In genomic region chr2:191180712-191181111, GRCh38 we compare ENCODE assay signal across 17 cellular contexts. TPM values are rescaled to one million over a fixed set of nuclear protein-coding genes. Genes with fewer than 3 reads are reported as not detected.
A peak's percentile ranks its signal among the peaks of the same experiment; 100 is the strongest.
DNase-seq lines count a peak whose midpoint lies in the region; ATAC-seq and TF ChIP-seq lines count a peak whose summit lies in the region.
"Had no signal": no experiment of that assay in that cellular context is flagged by ENCODE, and none has a peak within 500 bp of the region (broad histone marks: within the 10 kb centered on the region; RNA-seq: fewer than 3 reads in every experiment).

No MANE protein-coding gene starts in this region.

- H3K27me3 Mint-ChIP-seq in activated CD4-positive, alpha-beta T cell treated with anti-CD3 and anti-CD28 coated beads for 36 hours, result no peaks in the 10 kb centered on the region
- no peaks in the 10 kb centered on the region for H3K27me3 Mint-ChIP-seq in activated CD4-positive, alpha-beta T cell treated with anti-CD3 and anti-CD28 coated beads, Interleukin-2, amount 10 ng/mL, durations not matched to agents 24 days and 14 days
- H3K27me3 Mint-ChIP-seq: progenitor cell of endocrine pancreas had no signal

- DNase-seq in activated CD4-positive, alpha-beta T cell treated with anti-CD3 and anti-CD28 coated beads for 36 hours, result peak; percentile 34
- no peak for DNase-seq in activated CD4-positive, alpha-beta T cell treated with anti-CD3 and anti-CD28 coated beads, Interleukin-2, amount 10 ng/mL, durations not matched to agents 24 days and 14 days
- DNase-seq in NB4 (ENCODE audit: low read depth) (peak; percentile 19), fibroblast of gingiva (ENCODE audit: low read depth) (peak; percentile 86), skeletal muscle cell (ENCODE audit: low read depth) (peak; percentile 47), NCI-H1930 (lab: John Stamatoyannopoulos, UW) (no peak)
- DNase-seq in central memory CD4-positive, alpha-beta T cell, result no peak
- DNase-seq: activated naive CD4-positive, alpha-beta T cell treated with anti-CD3 and anti-CD28 coated beads, Interleukin-2, amount 50 U/mL, for 16 hours; caudate nucleus; hippocampal formation; left ventricle myocardium superior; NCI-H187 treated with DMSO at 0.1 percent for 48 hours; NCI-H526 had no signal

- H3K36me3 Mint-ChIP-seq in activated CD4-positive, alpha-beta T cell treated with anti-CD3 and anti-CD28 coated beads for 36 hours (ENCODE audit: low read depth), result no peaks in the 10 kb centered on the region
- H3K36me3 Mint-ChIP-seq in activated CD4-positive, alpha-beta T cell treated with anti-CD3 and anti-CD28 coated beads, Interleukin-2, amount 10 ng/mL, durations not matched to agents 24 days and 14 days (ENCODE audit: low read depth), result no peaks in the 10 kb centered on the region
- H3K36me3 Mint-ChIP-seq: WTC11 had no signal

- no peak overlapping the region for H3K4me3 ChIP-seq in NB4 (ENCODE audit: low read depth, low read length)
- no peak overlapping the region for H3K4me3 ChIP-seq in skeletal muscle cell (ENCODE audit: low read depth, low read length)

- no peaks in the 10 kb centered on the region for H3K9me3 Mint-ChIP-seq in activated CD4-positive, alpha-beta T cell treated with anti-CD3 and anti-CD28 coated beads for 36 hours (ENCODE audit: low read depth)
- no peaks in the 10 kb centered on the region for H3K9me3 Mint-ChIP-seq in activated CD4-positive, alpha-beta T cell treated with anti-CD3 and anti-CD28 coated beads, Interleukin-2, amount 10 ng/mL, durations not matched to agents 24 days and 14 days
- H3K9me3 Mint-ChIP-seq: WTC11 had no signal

- CTCF ChIA-PET in activated CD4-positive, alpha-beta T cell treated with anti-CD3 and anti-CD28 coated beads for 36 hours (lab: Charles Lee), result interaction anchor here (1.0 to 1.5 kb wide), 2 partner anchors 10 to 13 kb away, joined by 3 to 7 read pairs; no protein-coding TSS in a partner anchor

- TF ChIP-seq CTCF in NB4 (IDR thresholded peaks at IDR 0.05; ENCODE audit: low read depth, low read length), result no peak

- H3K27ac Mint-ChIP-seq in activated CD4-positive, alpha-beta T cell treated with anti-CD3 and anti-CD28 coated beads for 36 hours, result peak overlapping the region; percentile 7
- no peak overlapping the region for H3K27ac Mint-ChIP-seq in activated CD4-positive, alpha-beta T cell treated with anti-CD3 and anti-CD28 coated beads, Interleukin-2, amount 10 ng/mL, durations not matched to agents 24 days and 14 days
- H3K27ac Mint-ChIP-seq: progenitor cell of endocrine pancreas, WTC11 had no signal

- POLR2A ChIA-PET in activated CD4-positive, alpha-beta T cell treated with anti-CD3 and anti-CD28 coated beads for 36 hours (lab: Charles Lee), result no interaction called here

- H3K4me3 Mint-ChIP-seq in activated CD4-positive, alpha-beta T cell treated with anti-CD3 and anti-CD28 coated beads for 36 hours, result no peak overlapping the region
- H3K4me3 Mint-ChIP-seq in activated CD4-positive, alpha-beta T cell treated with anti-CD3 and anti-CD28 coated beads, Interleukin-2, amount 10 ng/mL, durations not matched to agents 24 days and 14 days, result no peak overlapping the region
- H3K4me3 Mint-ChIP-seq: WTC11 had no signal

- peaks cover 21% of the 10 kb centered on the region for H3K4me1 Mint-ChIP-seq in activated CD4-positive, alpha-beta T cell treated with anti-CD3 and anti-CD28 coated beads for 36 hours
- peaks cover 21% of the 10 kb centered on the region for H3K4me1 Mint-ChIP-seq in activated CD4-positive, alpha-beta T cell treated with anti-CD3 and anti-CD28 coated beads, Interleukin-2, amount 10 ng/mL, durations not matched to agents 24 days and 14 days
- H3K4me1 Mint-ChIP-seq: WTC11 had no signal

- no peak for TF ChIP-seq POLR2A in NB4 (IDR thresholded peaks at IDR 0.05; ENCODE audit: extremely low read depth, insufficient read length)

- intact Hi-C loops in activated CD4-positive, alpha-beta T cell treated with anti-CD3 and anti-CD28 coated beads for 36 hours (cut with DNase I, micrococcal nuclease), result no loop called here
- intact Hi-C loops in activated CD4-positive, alpha-beta T cell treated with anti-CD3 and anti-CD28 coated beads, Interleukin-2, amount 10 ng/mL, durations not matched to agents 24 days and 14 days (cut with micrococcal nuclease), result no loop called here

- peak; percentile 66 for ATAC-seq in activated CD4-positive, alpha-beta T cell treated with anti-CD3 and anti-CD28 coated beads for 36 hours
- ATAC-seq in HG03565 (IDR thresholded peaks at IDR 0.05; ENCODE audit: unreplicated experiment), result no peak
- ATAC-seq: left ventricle myocardium superior, WTC11 had no signal

RNA-seq across cellular contexts. Expression of gene STAT4, which starts 29.9 kb away (rescaled TPM):
- 10 to 100 TPM; 48.8 to 59.5 TPM for total RNA-seq in activated CD4-positive, alpha-beta T cell treated with anti-CD3 and anti-CD28 coated beads for 36 hours
- total RNA-seq in activated CD4-positive, alpha-beta T cell treated with anti-CD3 and anti-CD28 coated beads, Interleukin-2, amount 10 ng/mL, durations not matched to agents 24 days and 14 days, result 47.9 and 50.8 TPM in 2 replicates
- total RNA-seq: OCI-LY7 had no signal

Comparison
In these comparisons a context has a peak if more than half of its experiments do, and no peak if none do; other contexts are left out.
1. DNase-seq: peak in activated CD4-positive, alpha-beta T cell treated with anti-CD3 and anti-CD28 coated beads for 36 hours (single experiment), NB4 (single experiment), fibroblast of gingiva (single experiment) and skeletal muscle cell (single experiment); none in activated CD4-positive, alpha-beta T cell treated with anti-CD3 and anti-CD28 coated beads, Interleukin-2, amount 10 ng/mL, durations not matched to agents 24 days and 14 days (single experiment), NCI-H1930 (0 of 2) and central memory CD4-positive, alpha-beta T cell (single experiment).